24 cellular contexts compared by ENCODE assay signal in genomic region chr1:29679316-29679715, GRCh38.
"Had no signal": no experiment of that assay in that cellular context is flagged by ENCODE, and none has a peak within 500 bp of the region (broad histone marks: within the 10 kb centered on the region; RNA-seq: fewer than 3 reads in every experiment).

No MANE protein-coding gene starts in this region.

- H3K27me3 ChIP-seq: foreskin keratinocyte, testis had no signal

- H3K36me3 ChIP-seq: left ventricle myocardium inferior, sigmoid colon had no signal

- H3K4me1 ChIP-seq: foreskin keratinocyte had no signal

- H3K4me3 ChIP-seq: left ventricle myocardium inferior, mucosa of descending colon, sigmoid colon, smooth muscle cell, testis had no signal

- H3K27ac Mint-ChIP-seq: activated naive CD4-positive, alpha-beta T cell treated with anti-CD3 and anti-CD28 coated beads, Interleukin-2, amount 50 U/mL, for 24 hours; stimulated activated naive B cell treated with anti-CD40 and anti-IgM and Interleukin-4, amounts not matched to agents 10 μg/mL and 1 μg/mL and 100 μg/mL, for 72 hours had no signal

- DNase-seq: activated CD4-positive, alpha-beta T cell treated with anti-CD3 and anti-CD28 coated beads for 1 hour; activated CD4-positive, alpha-beta T cell treated with anti-CD3 and anti-CD28 coated beads, Interleukin-2, amount 50 U/mL, for 4 hours; activated gamma-delta T cell treated with Interleukin-2 at 50 U/mL for 16 hours; activated T-cell treated with anti-CD3 and anti-CD28 coated beads, Interleukin-2, amount 50 U/mL, for 1 hour; anterior cingulate cortex; caudate nucleus; dermis blood vessel endothelial cell; effector CD8-positive, alpha-beta T cell; erythroblast; foreskin keratinocyte; kidney; left ventricle myocardium inferior; mesenchymal stem cell; mucosa of descending colon; nucleus accumbens; sigmoid colon; stimulated activated CD4-positive, alpha-beta T cell treated with anti-CD3 and anti-CD28 coated beads, Interleukin-15, amount 100 ng/mL, for 24 hours; stimulated activated naive B cell treated with anti-CD40 and anti-IgM and Interleukin-4, amounts not matched to agents 10 μg/mL and 1 μg/mL and 100 μg/mL, for 72 hours; T-helper 1 cell; testis; trophoblast cell had no signal

- H3K27me3 Mint-ChIP-seq: activated naive CD4-positive, alpha-beta T cell treated with anti-CD3 and anti-CD28 coated beads, Interleukin-2, amount 50 U/mL, for 24 hours had no signal

- ATAC-seq: foreskin keratinocyte; mucosa of descending colon; stimulated activated naive B cell treated with anti-CD40 and anti-IgM and Interleukin-4, amounts not matched to agents 10 μg/mL and 1 μg/mL and 100 μg/mL, for 72 hours had no signal

- H3K9me3 Mint-ChIP-seq: activated naive CD4-positive, alpha-beta T cell treated with anti-CD3 and anti-CD28 coated beads, Interleukin-2, amount 50 U/mL, for 24 hours; stimulated activated naive B cell treated with anti-CD40 and anti-IgM and Interleukin-4, amounts not matched to agents 10 μg/mL and 1 μg/mL and 100 μg/mL, for 72 hours had no signal

- H3K4me1 Mint-ChIP-seq: activated naive CD4-positive, alpha-beta T cell treated with anti-CD3 and anti-CD28 coated beads, Interleukin-2, amount 50 U/mL, for 24 hours had no signal

- H3K4me3 Mint-ChIP-seq: activated naive CD4-positive, alpha-beta T cell treated with anti-CD3 and anti-CD28 coated beads, Interleukin-2, amount 50 U/mL, for 24 hours; brain; stimulated activated naive B cell treated with anti-CD40 and anti-IgM and Interleukin-4, amounts not matched to agents 10 μg/mL and 1 μg/mL and 100 μg/mL, for 72 hours had no signal

- H3K9me3 ChIP-seq: left ventricle myocardium inferior, mucosa of descending colon, sigmoid colon, testis had no signal

- H3K36me3 Mint-ChIP-seq: activated naive CD4-positive, alpha-beta T cell treated with anti-CD3 and anti-CD28 coated beads, Interleukin-2, amount 50 U/mL, for 24 hours; brain; stimulated activated naive B cell treated with anti-CD40 and anti-IgM and Interleukin-4, amounts not matched to agents 10 μg/mL and 1 μg/mL and 100 μg/mL, for 72 hours had no signal

- H3K27ac ChIP-seq: foreskin keratinocyte, left ventricle myocardium inferior, sigmoid colon, testis had no signal
